Comparison of ENCODE assay signal across 17 cellular contexts in the genomic region with DNA sequence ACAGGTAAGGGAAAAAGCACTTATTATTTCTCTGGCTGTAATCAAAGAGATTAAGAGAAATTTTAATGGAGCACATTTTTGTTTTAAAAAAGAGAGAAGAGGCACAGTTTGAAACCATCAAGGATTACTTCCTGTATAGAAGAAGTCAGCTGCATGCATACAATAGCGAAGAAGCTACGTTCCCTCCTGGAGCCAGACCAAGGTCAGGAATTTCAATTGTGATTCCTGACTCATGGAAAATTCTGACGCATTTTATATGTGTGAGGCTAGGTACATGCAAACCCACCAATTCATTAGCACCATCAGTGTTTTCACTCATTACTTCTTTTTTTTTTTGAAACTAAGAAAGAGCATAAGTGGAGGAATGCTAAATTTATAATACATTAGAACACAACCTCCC.
A peak's percentile ranks its signal among the peaks of the same experiment; 100 is the strongest.
DNase-seq lines count a peak whose midpoint lies in the region; TF ChIP-seq lines count a peak whose summit lies in the region.
"Had no signal": no experiment of that assay in that cellular context is flagged by ENCODE, and none has a peak within 500 bp of the region (broad histone marks: within the 10 kb centered on the region; RNA-seq: fewer than 3 reads in every experiment).

No MANE protein-coding gene starts in this region.

- TF ChIP-seq CTCF in dorsolateral prefrontal cortex (IDR thresholded peaks at IDR 0.05 in 54 of 56, conservative IDR thresholded peaks at IDR 0.05 in 2 of 56; ENCODE audit: low read depth in 1 of 56, partially characterized antibody in 56 of 56): no peak
- no peak for TF ChIP-seq CTCF in neural progenitor cell (IDR thresholded peaks at IDR 0.05)
- no peak for TF ChIP-seq CTCF in H9 (conservative IDR thresholded peaks at IDR 0.05)

- H2BK120ac ChIP-seq in H9 (ENCODE audit: low read depth, low read length, poor library complexity, severe bottlenecking): no peak overlapping the region

- H4K91ac ChIP-seq in H9 (ENCODE audit: insufficient read length, low read depth, low read length): no peak overlapping the region

- H3K23ac ChIP-seq in H9 (ENCODE audit: insufficient read length, low read depth, low read length): no peak overlapping the region

- intact Hi-C loops in dorsolateral prefrontal cortex (cut with DNase I): no loop called here
- intact Hi-C loops in CD4-positive, alpha-beta memory T cell (cut with micrococcal nuclease): no loop called here

- H3K9me3 ChIP-seq in CD4-positive, alpha-beta memory T cell (ENCODE audit: control insufficient read depth in 1 of 2, low read length in 2 of 2): no peaks in the 10 kb centered on the region
- H3K9me3 ChIP-seq in neural progenitor cell (ENCODE audit: low read depth) (no peaks in the 10 kb centered on the region), H9 (ENCODE audit: control insufficient read depth, low read depth, low read length) (no peaks in the 10 kb centered on the region)
- H3K9me3 ChIP-seq: thoracic aorta had no signal

- no peak overlapping the region for H2BK20ac ChIP-seq in H9 (ENCODE audit: low read depth, low read length, poor library complexity, severe bottlenecking)

- no peak overlapping the region for H2BK15ac ChIP-seq in H9 (ENCODE audit: low read depth, low read length)

- no peak overlapping the region for H2AK5ac ChIP-seq in H9 (ENCODE audit: insufficient read length, low read length)

- in situ Hi-C loops in ACHN (cut with HindIII; ENCODE audit: low pct_ligation_motif_present, low pct_unique_long_range_greater_than_20kb, low sequenced_read_pairs): no loop called here

- H3K4me3 ChIP-seq in dorsolateral prefrontal cortex: peak overlapping the region in 8 of 59 donors; percentile 5 to 47 (median 8)
- no peak overlapping the region for H3K4me3 ChIP-seq in CD4-positive, alpha-beta memory T cell (ENCODE audit: low read length in 2 of 2)
- H3K4me3 ChIP-seq in neural progenitor cell: no peak overlapping the region
- H3K4me3 ChIP-seq: lung, PC-9, thoracic aorta had no signal

- no peak overlapping the region for H3K4me3 Mint-ChIP-seq in CD4-positive, alpha-beta memory T cell
- no peak overlapping the region for H3K4me3 Mint-ChIP-seq in neural progenitor cell
- no peak overlapping the region for H3K4me3 Mint-ChIP-seq in H9
- H3K4me3 Mint-ChIP-seq: activated CD4-positive, alpha-beta T cell treated with anti-CD3 and anti-CD28 coated beads, Interleukin-2, amount 10 ng/mL, durations not matched to agents 7 days and 5 days; IgD-negative memory B cell; T-helper 17 cell had no signal

- POLR2A ChIA-PET in CD4-positive, alpha-beta memory T cell (lab: Charles Lee; ENCODE audit: partially characterized antibody): no interaction called here

- no peak overlapping the region for H3K4ac ChIP-seq in H9 (ENCODE audit: low read depth, low read length)

- H2BK5ac ChIP-seq in H9 (ENCODE audit: insufficient read length, low read length): no peak overlapping the region

- H3T11ph ChIP-seq in H9 (ENCODE audit: low read length): no peak overlapping the region

- no peak overlapping the region for H3K27ac Mint-ChIP-seq in CD4-positive, alpha-beta memory T cell
- H3K27ac Mint-ChIP-seq in neural progenitor cell (no peak overlapping the region), H9 (no peak overlapping the region)
- H3K27ac Mint-ChIP-seq: activated CD4-positive, alpha-beta T cell treated with anti-CD3 and anti-CD28 coated beads, Interleukin-2, amount 10 ng/mL, durations not matched to agents 7 days and 5 days; IgD-negative memory B cell; T-helper 17 cell had no signal

- H3K27ac ChIP-seq in dorsolateral prefrontal cortex (peak overlapping the region in 41 of 59 donors; percentile 1 to 78 (median 54)), neural progenitor cell (no peak overlapping the region), H9 (ENCODE audit: insufficient read length, low read depth, low read length) (no peak overlapping the region)
- no peak overlapping the region for H3K27ac ChIP-seq in CD4-positive, alpha-beta memory T cell (ENCODE audit: low read depth, low read length)
- H3K27ac ChIP-seq: PC-9, thoracic aorta had no signal

- H4K20me1 ChIP-seq in neural progenitor cell (ENCODE audit: low read depth) (no peaks in the 10 kb centered on the region), H9 (ENCODE audit: control insufficient read depth, insufficient read depth, insufficient read length) (no peaks in the 10 kb centered on the region)

- H4K8ac ChIP-seq in H9 (replicated peaks; ENCODE audit: insufficient read length, low read depth, low read length): no peak overlapping the region

- no peaks in the 10 kb centered on the region for H3K23me2 ChIP-seq in H9 (ENCODE audit: insufficient read length, low read depth, low read length, poor library complexity, severe bottlenecking)

- H3K36me3 ChIP-seq in CD4-positive, alpha-beta memory T cell (ENCODE audit: insufficient read depth, low read length): no peaks in the 10 kb centered on the region
- no peaks in the 10 kb centered on the region for H3K36me3 ChIP-seq in neural progenitor cell
- H3K36me3 ChIP-seq: thoracic aorta had no signal

- no peaks in the 10 kb centered on the region for H3K36me3 Mint-ChIP-seq in CD4-positive, alpha-beta memory T cell
- no peaks in the 10 kb centered on the region for H3K36me3 Mint-ChIP-seq in neural progenitor cell
- no peaks in the 10 kb centered on the region for H3K36me3 Mint-ChIP-seq in H9 (ENCODE audit: insufficient read depth in 1 of 3, low read depth in 3 of 3)

- no peak overlapping the region for H3K9ac ChIP-seq in neural progenitor cell
- no peak overlapping the region for H3K9ac ChIP-seq in H9 (ENCODE audit: extremely low read depth, insufficient read length, low read length)

- H3K27me3 ChIP-seq in dorsolateral prefrontal cortex: no peaks in the 10 kb centered on the region
- no peaks in the 10 kb centered on the region for H3K27me3 ChIP-seq in CD4-positive, alpha-beta memory T cell (ENCODE audit: insufficient read depth, low read length)
- no peaks in the 10 kb centered on the region for H3K27me3 ChIP-seq in neural progenitor cell
- no peaks in the 10 kb centered on the region for H3K27me3 ChIP-seq in H9 (ENCODE audit: insufficient read depth, low read length)

- H3K4me2 ChIP-seq in neural progenitor cell (no peak overlapping the region), H9 (ENCODE audit: insufficient read depth, insufficient read length, low read length) (no peak overlapping the region)

- peak; percentile 67 for DNase-seq in ACHN
- DNase-seq in NCI-H226: peak; percentile 90
- no peak for DNase-seq in dorsolateral prefrontal cortex
- peak; percentile 94 to 97 for DNase-seq in lung microvascular endothelial cell (ENCODE audit: low read depth in 2 of 2)
- no peak for DNase-seq in CD4-positive, alpha-beta memory T cell
- DNase-seq in neural progenitor cell (ENCODE audit: low spot score): no peak
- no peak for DNase-seq in activated CD4-positive, alpha-beta T cell treated with anti-CD3 and anti-CD28 coated beads for 48 hours
- no peak for DNase-seq in H9
- DNase-seq: activated CD4-positive, alpha-beta T cell treated with anti-CD3 and anti-CD28 coated beads, Interleukin-2, amount 10 ng/mL, durations not matched to agents 7 days and 5 days; effector CD8-positive, alpha-beta T cell; NCI-H1436 treated with DMSO at 0.1 percent for 48 hours; NCI-H510A; T-helper 17 cell had no signal

- H3F3A ChIP-seq in neural progenitor cell (ENCODE audit: low read depth): no peaks in the 10 kb centered on the region

- H3K79me1 ChIP-seq in H9 (ENCODE audit: insufficient read depth, low read depth, low read length, poor library complexity, severe bottlenecking): no peaks in the 10 kb centered on the region

- H3K4me1 Mint-ChIP-seq in CD4-positive, alpha-beta memory T cell: no peaks in the 10 kb centered on the region
- H3K4me1 Mint-ChIP-seq in neural progenitor cell (peaks cover 11% of the 10 kb centered on the region), H9 (peaks cover 12 to 13% of the 10 kb centered on the region in 2 experiments)
- H3K4me1 Mint-ChIP-seq: activated CD4-positive, alpha-beta T cell treated with anti-CD3 and anti-CD28 coated beads, Interleukin-2, amount 10 ng/mL, durations not matched to agents 7 days and 5 days; T-helper 17 cell had no signal

- CTCF ChIA-PET in CD4-positive, alpha-beta memory T cell (lab: Charles Lee; ENCODE audit: partially characterized antibody): interaction anchor here (0.8 kb wide), 1 partner anchor 369 kb away, joined by 3 read pairs; no protein-coding TSS in a partner anchor

- no peak overlapping the region for H2AFZ ChIP-seq in neural progenitor cell (replicated peaks)
- H2AFZ ChIP-seq in H9 (ENCODE audit: low read length): no peak overlapping the region
- H2AFZ ChIP-seq: PC-9 had no signal

- peaks cover 0 to 2% (median 0%) of the 10 kb centered on the region in 8 donors for H3K9me3 Mint-ChIP-seq in CD4-positive, alpha-beta memory T cell
- H3K9me3 Mint-ChIP-seq in neural progenitor cell (no peaks in the 10 kb centered on the region), H9 (no peaks in the 10 kb centered on the region; a peak in 1 of 5 replicates)
- H3K9me3 Mint-ChIP-seq: activated CD4-positive, alpha-beta T cell treated with anti-CD3 and anti-CD28 coated beads, Interleukin-2, amount 10 ng/mL, durations not matched to agents 7 days and 5 days; IgD-negative memory B cell had no signal

- no peak overlapping the region for H3K56ac ChIP-seq in H9 (ENCODE audit: insufficient read length, low read depth, low read length)

- no peaks in the 10 kb centered on the region for H3K79me2 ChIP-seq in neural progenitor cell (ENCODE audit: low read depth)
- no peaks in the 10 kb centered on the region for H3K79me2 ChIP-seq in H9 (ENCODE audit: insufficient read depth, low read length)

- peaks cover 0 to 4% of the 10 kb centered on the region in 2 donors for H3K27me3 Mint-ChIP-seq in CD4-positive, alpha-beta memory T cell
- H3K27me3 Mint-ChIP-seq in neural progenitor cell (ENCODE audit: insufficient read depth, low read depth): no peaks in the 10 kb centered on the region
- H3K27me3 Mint-ChIP-seq in H9 (ENCODE audit: low read depth): no peaks in the 10 kb centered on the region
- H3K27me3 Mint-ChIP-seq: IgD-negative memory B cell had no signal

- no peak overlapping the region for H2BK12ac ChIP-seq in H9 (ENCODE audit: insufficient read length, low read depth, low read length)

- no peak overlapping the region for H4K5ac ChIP-seq in H9 (ENCODE audit: insufficient read length, low read depth, low read length)

- no CpG with 5 or more reads among the region's 3 CpGs for WGBS in H9 (ENCODE audit: extremely low coverage, insufficient read length, low lambda C conversion rate)

- no peak overlapping the region for H3K14ac ChIP-seq in H9 (ENCODE audit: insufficient read depth, low read length)

- no peak overlapping the region for H3K18ac ChIP-seq in H9 (ENCODE audit: insufficient read length, low read depth, low read length)

- no peaks in the 10 kb centered on the region for H3K4me1 ChIP-seq in CD4-positive, alpha-beta memory T cell (ENCODE audit: insufficient read depth, low read length)
- H3K4me1 ChIP-seq in neural progenitor cell (no peaks in the 10 kb centered on the region), H9 (ENCODE audit: insufficient read depth, low read length) (peaks cover 4% of the 10 kb centered on the region; the same call in 1 of the 2 replicates)

Comparison
In these comparisons a context has a peak if more than half of its experiments do, and no peak if none do; other contexts are left out.
1. DNase-seq: peak in ACHN (single experiment), NCI-H226 (single experiment) and lung microvascular endothelial cell (2 of 2); none in dorsolateral prefrontal cortex (0 of 10), CD4-positive, alpha-beta memory T cell (0 of 5), neural progenitor cell (single experiment), activated CD4-positive, alpha-beta T cell treated with anti-CD3 and anti-CD28 coated beads for 48 hours (single experiment) and H9 (single experiment).
2. H3K27ac ChIP-seq: peak in dorsolateral prefrontal cortex (41 of 59); none in CD4-positive, alpha-beta memory T cell (single experiment), neural progenitor cell (single experiment) and H9 (single experiment).